ENCODE assay signal across 17 cellular contexts in genomic region chr1:11046625-11047365, GRCh38. TPM values are rescaled to one million over a fixed set of nuclear protein-coding genes. Genes with fewer than 3 reads are reported as not detected.
A peak's percentile ranks its signal among the peaks of the same experiment; 100 is the strongest.
DNase-seq lines count a peak whose midpoint lies in the region; ATAC-seq and TF ChIP-seq lines count a peak whose summit lies in the region.
"Had no signal": no experiment of that assay in that cellular context is flagged by ENCODE, and none has a peak within 500 bp of the region (broad histone marks: within the 10 kb centered on the region; RNA-seq: fewer than 3 reads in every experiment).

MASP2 (minus strand) TSS chr1:11047239; CDS start chr1:11047207, 32 bp downstream.

- H3K4me3 Mint-ChIP-seq in activated naive CD4-positive, alpha-beta T cell treated with anti-CD3 and anti-CD28 coated beads for 36 hours: no peak within 1 kb of the TSS
- H3K4me3 Mint-ChIP-seq: B cell had no signal

- TF ChIP-seq CTCF in Panc1 (IDR thresholded peaks at IDR 0.05) (no peak), liver (IDR thresholded peaks at IDR 0.05; ENCODE audit: low read depth, low read length, missing input control) (no peak), suprapubic skin (IDR thresholded peaks at IDR 0.05) (no peak)

- ATAC-seq in Panc1: peak; percentile 40; the same call in 1 of the 2 replicates
- ATAC-seq: PC-3 had no signal

- TF ChIP-seq RAD21 in liver (IDR thresholded peaks at IDR 0.05): peak in 1 of 2 donors; percentile 23

- WGBS in liver: 43% methylated on average over 28 of the region's 28 CpGs
- 95% methylated on average over 18 of the region's 28 CpGs for WGBS in suprapubic skin

- H3K27me3 Mint-ChIP-seq in activated naive CD4-positive, alpha-beta T cell treated with anti-CD3 and anti-CD28 coated beads for 36 hours (ENCODE audit: low read depth): no peaks in the 10 kb centered on the region
- H3K27me3 Mint-ChIP-seq: B cell had no signal

- H3K27ac ChIP-seq in Panc1 (ENCODE audit: low read length) (no peak within 1 kb of the TSS), liver (ENCODE audit: low read depth in 1 of 2, low read length in 2 of 2) (peak within 1 kb of the TSS; percentile 78 to 100), suprapubic skin (no peak within 1 kb of the TSS)
- H3K27ac ChIP-seq: RWPE1 had no signal

- H3K4me1 Mint-ChIP-seq in activated naive CD4-positive, alpha-beta T cell treated with anti-CD3 and anti-CD28 coated beads for 36 hours (ENCODE audit: low read depth): no peaks in the 10 kb centered on the region

- H3K4me3 ChIP-seq in Panc1 (ENCODE audit: low read depth in 2 of 2, low read length in 2 of 2) (no peak within 1 kb of the TSS), liver (ENCODE audit: low read depth in 1 of 3, low read length in 3 of 3) (peak within 1 kb of the TSS; percentile 61 to 97 (median 73)), suprapubic skin (no peak within 1 kb of the TSS)
- H3K4me3 ChIP-seq: HAP-1 had no signal

- BruUV-seq in Panc1 (replicated peaks; lab: Mats Ljungman, UMichigan): no TSS peak

- TF ChIP-seq POLR2A in suprapubic skin (IDR thresholded peaks at IDR 0.05): no peak

- POLR2A ChIA-PET in Panc1 (lab: Charles Lee): no interaction called here

- H3K36me3 Mint-ChIP-seq in activated naive CD4-positive, alpha-beta T cell treated with anti-CD3 and anti-CD28 coated beads for 36 hours (ENCODE audit: low read depth): no peaks in the 10 kb centered on the region

- H3K4me1 ChIP-seq in Panc1 (ENCODE audit: control insufficient read depth, insufficient read depth, low read length) (no peaks in the 10 kb centered on the region), liver (ENCODE audit: control insufficient read depth in 4 of 4, insufficient read depth in 4 of 4, low read length in 3 of 4) (peaks cover 2 to 11% (median 8%) of the 10 kb centered on the region in 4 donors), suprapubic skin (no peaks in the 10 kb centered on the region)

- no peaks in the 10 kb centered on the region for H3K27me3 ChIP-seq in Panc1 (ENCODE audit: control insufficient read depth, insufficient read depth, low read length)
- H3K27me3 ChIP-seq in liver (ENCODE audit: control insufficient read depth in 4 of 4, insufficient read depth in 4 of 4, low read length in 3 of 4): no peaks in the 10 kb centered on the region
- no peaks in the 10 kb centered on the region for H3K27me3 ChIP-seq in suprapubic skin

- in situ Hi-C loops in Panc1 (cut with HindIII; ENCODE audit: low pct_unique_long_range_greater_than_20kb, low sequenced_read_pairs): no loop called here

- CTCF ChIA-PET in Panc1 (lab: Charles Lee): no interaction called here
- CTCF ChIA-PET in activated naive CD4-positive, alpha-beta T cell treated with anti-CD3 and anti-CD28 coated beads for 36 hours (lab: Charles Lee): interaction anchor here (1.3 kb wide), 1 partner anchor 9 kb away, joined by 3 read pairs; no protein-coding TSS in a partner anchor

- TF ChIP-seq EP300 in suprapubic skin (IDR thresholded peaks at IDR 0.05): no peak

- H3K9me3 ChIP-seq in Panc1 (ENCODE audit: control insufficient read depth, insufficient read depth, low read depth, low read length) (no peaks in the 10 kb centered on the region), liver (ENCODE audit: control insufficient read depth in 4 of 4, low read length in 3 of 4) (no peaks in the 10 kb centered on the region), suprapubic skin (no peaks in the 10 kb centered on the region)
- H3K9me3 ChIP-seq: HAP-1 had no signal

- peak within 1 kb of the TSS; percentile 61 to 92 for H3K9ac ChIP-seq in liver (ENCODE audit: low read depth in 1 of 2, low read length in 2 of 2)

- intact Hi-C loops in Panc1 (cut with micrococcal nuclease; ENCODE audit: unreplicated experiment): no loop called here
- intact Hi-C loops in activated naive CD4-positive, alpha-beta T cell treated with anti-CD3 and anti-CD28 coated beads for 36 hours (cut with micrococcal nuclease): no loop called here

- peak; percentile 55 for DNase-seq in activated CD8-positive, alpha-beta memory T cell treated with anti-CD3 and anti-CD28 coated beads for 24 hours
- no peak for DNase-seq in activated CD8-positive, alpha-beta memory T cell treated with anti-CD3 and anti-CD28 coated beads, Interleukin-2, amount 50 U/mL, for 48 hours
- DNase-seq in Panc1 (ENCODE audit: low read depth, low spot score): no peak
- peak; percentile 18 for DNase-seq in stimulated activated CD8-positive, alpha-beta memory T cell treated with anti-CD3 and anti-CD28 coated beads, Interleukin-4, amount 100 ng/mL, for 48 hours
- DNase-seq in suprapubic skin (ENCODE audit: low spot score in 2 of 2): no peak
- DNase-seq in activated naive CD4-positive, alpha-beta T cell treated with anti-CD3 and anti-CD28 coated beads for 36 hours: no peak
- no peak for DNase-seq in NCI-H1048 (lab: John Stamatoyannopoulos, UW)
- DNase-seq: NCI-H1417 treated with DMSO at 0.1 percent for 48 hours, NCI-H187 treated with DMSO at 0.1 percent for 48 hours, NCI-H226, NCI-H524 treated with DMSO at 0.1 percent for 48 hours, PC-3 had no signal

- no peak within 1 kb of the TSS for H3K27ac Mint-ChIP-seq in activated naive CD4-positive, alpha-beta T cell treated with anti-CD3 and anti-CD28 coated beads for 36 hours
- H3K27ac Mint-ChIP-seq: B cell had no signal

- H3K9me3 Mint-ChIP-seq in activated naive CD4-positive, alpha-beta T cell treated with anti-CD3 and anti-CD28 coated beads for 36 hours: no peaks in the 10 kb centered on the region

- H3K36me3 ChIP-seq in Panc1 (ENCODE audit: control insufficient read depth, insufficient read depth, low read length): no peaks in the 10 kb centered on the region
- H3K36me3 ChIP-seq in liver (ENCODE audit: control insufficient read depth in 4 of 4, insufficient read depth in 3 of 4, low read depth in 1 of 4, low read length in 3 of 4): peaks cover 10 to 19% (median 13%) of the 10 kb centered on the region in 4 donors
- H3K36me3 ChIP-seq in suprapubic skin: no peaks in the 10 kb centered on the region
- H3K36me3 ChIP-seq: HAP-1 had no signal

TF ChIP-seq in liver, 16 proteins besides CTCF, POLR2A, EP300 and RAD21 (continues in another document):
- TF ChIP-seq, protein P1, sequence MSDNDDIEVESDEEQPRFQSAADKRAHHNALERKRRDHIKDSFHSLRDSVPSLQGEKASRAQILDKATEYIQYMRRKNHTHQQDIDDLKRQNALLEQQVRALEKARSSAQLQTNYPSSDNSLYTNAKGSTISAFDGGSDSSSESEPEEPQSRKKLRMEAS (IDR thresholded peaks at IDR 0.05): peak; percentile 81
- TF ChIP-seq NR2F2 (IDR thresholded peaks at IDR 0.05) (peak; percentile 56), JUND (IDR thresholded peaks at IDR 0.05) (no peak), SP1 (IDR thresholded peaks at IDR 0.05) (no peak), EGR1 (IDR thresholded peaks at IDR 0.05; ENCODE audit: low read depth in 2 of 2) (no peak), REST (IDR thresholded peaks at IDR 0.05) (peak; percentile 85), RXRA (IDR thresholded peaks at IDR 0.05) (peak; percentile 97), GABPA (IDR thresholded peaks at IDR 0.05 in 1 of 2, conservative IDR thresholded peaks at IDR 0.05 in 1 of 2) (peak in 1 of 2 donors; percentile 35), FOXA2 (IDR thresholded peaks at IDR 0.05) (peak; percentile 40), HNF4A (conservative IDR thresholded peaks at IDR 0.05) (peak; percentile 90 to 92), FOXA1 (IDR thresholded peaks at IDR 0.05) (peak; percentile 45), ATF3 (IDR thresholded peaks at IDR 0.05) (peak; percentile 6), YY1 (IDR thresholded peaks at IDR 0.05) (peak; percentile 93), HNF4G (IDR thresholded peaks at IDR 0.05) (peak; percentile 69), TAF1 (conservative IDR thresholded peaks at IDR 0.05) (peak; percentile 77)

RNA-seq across cellular contexts. Expression of gene MASP2, which starts in this region (rescaled TPM):
- total RNA-seq in Panc1 (2021; ENCODE audit: unreplicated experiment) (0.41 TPM), liver (100 to 1,000 TPM in 1 of 2 donors, 10 to 100 TPM in 1; 30.0 to 118 TPM), suprapubic skin (under 1 TPM in 1 of 4 donors, not detected in 3; 0.53 TPM)
- 0.88 TPM for polyA plus RNA-seq in Panc1 (2012; ENCODE audit: insufficient read length)
- 100 to 1,000 TPM; 307 to 530 TPM for polyA plus RNA-seq in liver
- total RNA-seq in activated naive CD4-positive, alpha-beta T cell treated with anti-CD3 and anti-CD28 coated beads for 36 hours: under 1 TPM; 0.17 to 0.31 TPM
- total RNA-seq: B cell, M059J had no signal

Comparison
In these comparisons a context has a peak if more than half of its experiments do, and no peak if none do; other contexts are left out.
1. RNA of gene MASP2 (total RNA-seq): 30.0 to 118 TPM in liver; 0.41 TPM in Panc1 (single experiment), 0.17 to 0.31 TPM in activated naive CD4-positive, alpha-beta T cell treated with anti-CD3 and anti-CD28 coated beads for 36 hours and 0.53 TPM in suprapubic skin; every median in the first group is over 10 times any median in the second.
2. DNase-seq: peak in activated CD8-positive, alpha-beta memory T cell treated with anti-CD3 and anti-CD28 coated beads for 24 hours (single experiment) and stimulated activated CD8-positive, alpha-beta memory T cell treated with anti-CD3 and anti-CD28 coated beads, Interleukin-4, amount 100 ng/mL, for 48 hours (single experiment); none in activated CD8-positive, alpha-beta memory T cell treated with anti-CD3 and anti-CD28 coated beads, Interleukin-2, amount 50 U/mL, for 48 hours (single experiment), Panc1 (single experiment), suprapubic skin (0 of 2), activated naive CD4-positive, alpha-beta T cell treated with anti-CD3 and anti-CD28 coated beads for 36 hours (single experiment) and NCI-H1048 (single experiment).
3. Peak in ATAC-seq in Panc1; RNA of the gene not detected or under 1 TPM.
4. H3K27ac ChIP-seq: peak in liver (2 of 2); none in Panc1 (single experiment) and suprapubic skin (single experiment).
5. H3K4me3 ChIP-seq: peak in liver (3 of 3); none in Panc1 (0 of 2) and suprapubic skin (single experiment).